ENCODE assay signal across 1 cellular context in genomic region chr14:103099081-103099732, GRCh38.
TF ChIP-seq lines count a peak whose summit lies in the region.

No MANE protein-coding gene starts in this region.

TF ChIP-seq in HepG2, 621 proteins besides CTCF, POLR2A, EP300 and RAD21 (continued from another document and continues in another):
- TF ChIP-seq E2F2 (CRISPR knock-in tag; IDR thresholded peaks at IDR 0.05; ENCODE audit: borderline replicate concordance) (0 out of 2 replicates have a peak, but pooled peaks have one; percentile 24), MAX (IDR thresholded peaks at IDR 0.05) (peak; percentile 88), ZNF710 (CRISPR knock-in tag; IDR thresholded peaks at IDR 0.05; ENCODE audit: borderline replicate concordance) (peak; percentile 86), MEIS1 (CRISPR knock-in tag; IDR thresholded peaks at IDR 0.05; ENCODE audit: borderline replicate concordance) (no peak; the same call in 1 of the 2 replicates), PRPF4 (IDR thresholded peaks at IDR 0.05; ENCODE audit: low read depth, low read length, poor library complexity, severe bottlenecking) (peak; percentile 77), ZFP91 (CRISPR knock-in tag; IDR thresholded peaks at IDR 0.05; ENCODE audit: borderline replicate concordance) (peak; percentile 63; the same call in 1 of the 2 replicates), HOXA5 (CRISPR knock-in tag; IDR thresholded peaks at IDR 0.05) (peak; percentile 63; the same call in 1 of the 2 replicates), PAXIP1 (CRISPR knock-in tag; conservative IDR thresholded peaks at IDR 0.05) (peak; percentile 95), ZNF598 (CRISPR knock-in tag; IDR thresholded peaks at IDR 0.05; ENCODE audit: borderline replicate concordance) (0 out of 2 replicates have a peak, but pooled peaks have one; percentile 10), BCLAF1 (IDR thresholded peaks at IDR 0.05) (no peak), HIVEP1 (CRISPR knock-in tag; IDR thresholded peaks at IDR 0.05) (peak; percentile 95), ZNF639 (CRISPR knock-in tag; conservative IDR thresholded peaks at IDR 0.05) (peak; percentile 58; the same call in 1 of the 2 replicates), TBP (CRISPR knock-in tag; IDR thresholded peaks at IDR 0.05) (no peak), EHMT2 (IDR thresholded peaks at IDR 0.05; ENCODE audit: borderline replicate concordance, low read depth, low read length) (no peak), ZNF264 (CRISPR knock-in tag; IDR thresholded peaks at IDR 0.05) (peak; percentile 62; the same call in 1 of the 2 replicates), PPARG (CRISPR knock-in tag; conservative IDR thresholded peaks at IDR 0.05) (peak; percentile 32; the same call in 1 of the 2 replicates), ZNF772 (CRISPR knock-in tag; IDR thresholded peaks at IDR 0.05) (peak; percentile 44; the same call in 1 of the 2 replicates), FOXA1 (IDR thresholded peaks at IDR 0.05) (no peak), FOXA1 (CRISPR knock-in tag; IDR thresholded peaks at IDR 0.05) (peak; percentile 81), DMAP1 (CRISPR knock-in tag; IDR thresholded peaks at IDR 0.05) (peak; percentile 71), ZNF3 (CRISPR knock-in tag; IDR thresholded peaks at IDR 0.05) (no peak), ZSCAN20 (CRISPR knock-in tag; IDR thresholded peaks at IDR 0.05; ENCODE audit: borderline replicate concordance) (peak; percentile 73; the same call in 1 of the 2 replicates), TP53 (CRISPR knock-in tag; conservative IDR thresholded peaks at IDR 0.05) (0 out of 2 replicates have a peak, but pooled peaks have one; percentile 67), ZNF225 (CRISPR knock-in tag; IDR thresholded peaks at IDR 0.05) (0 out of 2 replicates have a peak, but pooled peaks have one; percentile 53), SNAI1 (CRISPR knock-in tag; IDR thresholded peaks at IDR 0.05; ENCODE audit: borderline replicate concordance) (no peak), ZNF207 (IDR thresholded peaks at IDR 0.05; ENCODE audit: borderline replicate concordance) (no peak), ZNF614 (CRISPR knock-in tag; IDR thresholded peaks at IDR 0.05; ENCODE audit: borderline replicate concordance) (peak; percentile 84; the same call in 1 of the 2 replicates), MLXIP (CRISPR knock-in tag; IDR thresholded peaks at IDR 0.05; ENCODE audit: borderline replicate concordance) (0 out of 2 replicates have a peak, but pooled peaks have one; percentile 34), NFYB (CRISPR knock-in tag; IDR thresholded peaks at IDR 0.05) (no peak), RBM39 (IDR thresholded peaks at IDR 0.05; ENCODE audit: low read depth, low read length, poor library complexity, severe bottlenecking) (peak; percentile 87), ZNF326 (CRISPR knock-in tag; IDR thresholded peaks at IDR 0.05; ENCODE audit: borderline replicate concordance) (0 out of 2 replicates have a peak, but pooled peaks have one; percentile 54), NR2F6 (IDR thresholded peaks at IDR 0.05) (peak; percentile 77), NR2F6 (CRISPR knock-in tag; IDR thresholded peaks at IDR 0.05) (peak; percentile 82; the same call in 1 of the 2 replicates), KLF12 (CRISPR knock-in tag; IDR thresholded peaks at IDR 0.05; ENCODE audit: borderline replicate concordance) (peak; percentile 51), NR1H2 (CRISPR knock-in tag; IDR thresholded peaks at IDR 0.05; ENCODE audit: borderline replicate concordance, low read depth) (0 out of 2 replicates have a peak, but pooled peaks have one; percentile 18), SPEN (CRISPR knock-in tag; IDR thresholded peaks at IDR 0.05; ENCODE audit: low read depth) (peak; percentile 70), ZNF788 (CRISPR knock-in tag; IDR thresholded peaks at IDR 0.05; ENCODE audit: borderline replicate concordance) (peak; percentile 77; the same call in 1 of the 2 replicates), ZBTB33 (CRISPR knock-in tag; IDR thresholded peaks at IDR 0.05) (peak; percentile 65), NFE2 (CRISPR knock-in tag; IDR thresholded peaks at IDR 0.05) (no peak), YY1 (IDR thresholded peaks at IDR 0.05; ENCODE audit: insufficient read depth, insufficient replicate concordance, low read depth, low read length) (peak; percentile 70)
